Comparison of ENCODE assay signal across 15 cellular contexts in the genomic region with DNA sequence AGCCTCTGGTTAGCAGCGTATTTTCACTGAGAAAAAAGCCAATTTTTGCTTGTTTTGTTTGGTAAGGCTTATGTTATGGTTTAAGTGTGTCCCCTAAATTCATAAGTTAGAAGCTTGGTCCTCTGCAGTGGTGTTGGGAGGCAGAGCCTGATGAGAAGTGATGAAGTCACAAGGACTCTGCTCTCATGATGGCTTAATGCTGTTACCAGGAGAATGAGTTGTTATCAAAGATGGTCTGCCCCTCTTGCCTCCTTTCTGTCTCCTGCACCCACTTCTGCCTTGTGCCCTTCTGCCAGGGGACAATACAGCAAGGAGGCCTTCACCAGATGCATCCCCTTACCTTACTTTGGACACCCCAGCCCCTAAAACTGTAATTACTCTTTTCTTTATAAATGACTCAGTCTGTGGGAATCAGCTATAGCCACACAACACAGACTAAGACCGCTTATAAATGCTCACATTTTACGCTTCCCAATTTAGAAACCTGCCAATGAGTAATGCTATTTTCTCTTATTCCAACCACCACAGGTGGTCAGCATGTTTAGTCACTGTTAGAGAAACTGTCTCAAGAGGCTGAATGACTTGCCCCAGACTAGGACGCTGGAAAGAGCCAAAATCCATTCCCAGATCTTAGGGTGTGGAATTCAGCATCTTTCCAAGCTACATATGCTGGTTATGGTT. TPM values are rescaled to one million over a fixed set of nuclear protein-coding genes. Genes with fewer than 3 reads are reported as not detected.
DNase-seq lines count a peak whose midpoint lies in the region; ATAC-seq lines count a peak whose summit lies in the region.
"Had no signal": no experiment of that assay in that cellular context is flagged by ENCODE, and none has a peak within 500 bp of the region (broad histone marks: within the 10 kb centered on the region; RNA-seq: fewer than 3 reads in every experiment).

No MANE protein-coding gene starts in this region.

- H3K4me3 Mint-ChIP-seq in CD4-positive, CD25-positive, alpha-beta regulatory T cell, result no peak overlapping the region

- peak overlapping the region in 2 of 3 donors; percentile 47 to 64 for H3K27ac Mint-ChIP-seq in CD4-positive, CD25-positive, alpha-beta regulatory T cell

- no peaks in the 10 kb centered on the region for H3K27me3 Mint-ChIP-seq in CD4-positive, CD25-positive, alpha-beta regulatory T cell

- H3K36me3 Mint-ChIP-seq in CD4-positive, CD25-positive, alpha-beta regulatory T cell, result peaks cover 27% of the 10 kb centered on the region

- no peak for DNase-seq in CD4-positive, CD25-positive, alpha-beta regulatory T cell
- peak; percentile 83 for DNase-seq in astrocyte of the hippocampus (ENCODE audit: low read depth, low spot score)
- DNase-seq in left cardiac atrium, result no peak
- DNase-seq in NCI-H187 (lab: John Stamatoyannopoulos, UW), result no peak
- no peak for DNase-seq in mucosa of gallbladder (ENCODE audit: low spot score)
- no peak for DNase-seq in NCI-H1436 (lab: John Stamatoyannopoulos, UW)
- DNase-seq: activated CD8-positive, alpha-beta memory T cell treated with anti-CD3 and anti-CD28 coated beads, Interleukin-2, amount 50 U/mL, for 4 hours; AML-193; GOT3; kidney; NCI-H1436 treated with DMSO at 0.1 percent for 48 hours had no signal

- H3K4me1 Mint-ChIP-seq in CD4-positive, CD25-positive, alpha-beta regulatory T cell, result peaks cover 4 to 13% (median 5%) of the 10 kb centered on the region in 4 donors

- no peak overlapping the region for H3K27ac ChIP-seq in CD4-positive, CD25-positive, alpha-beta regulatory T cell (ENCODE audit: insufficient read depth, low read length, poor library complexity, severe bottlenecking)
- H3K27ac ChIP-seq: cardiac muscle cell had no signal

- intact Hi-C loops in left cardiac atrium (cut with DNase I), result no loop called here

- H3K4me3 ChIP-seq in CD4-positive, CD25-positive, alpha-beta regulatory T cell (ENCODE audit: low read depth, low read length), result no peak overlapping the region
- H3K4me3 ChIP-seq: cardiac muscle cell had no signal

- ATAC-seq in CD4-positive, CD25-positive, alpha-beta regulatory T cell (ENCODE audit: low read depth in 2 of 2), result no peak
- ATAC-seq in GM19395 (IDR thresholded peaks at IDR 0.05; ENCODE audit: unreplicated experiment), result peak; percentile 54
- ATAC-seq in HG03045 (IDR thresholded peaks at IDR 0.05; ENCODE audit: unreplicated experiment), result peak; percentile 64
- ATAC-seq in left cardiac atrium, result no peak

- no peaks in the 10 kb centered on the region for H3K4me1 ChIP-seq in CD4-positive, CD25-positive, alpha-beta regulatory T cell (ENCODE audit: control insufficient read depth, insufficient read depth, low read length, poor library complexity, severe bottlenecking)

- H3K27me3 ChIP-seq in CD4-positive, CD25-positive, alpha-beta regulatory T cell (ENCODE audit: control insufficient read depth, insufficient read depth, low read length), result no peaks in the 10 kb centered on the region
- H3K27me3 ChIP-seq: cardiac muscle cell had no signal

- H3K9me3 ChIP-seq in CD4-positive, CD25-positive, alpha-beta regulatory T cell (ENCODE audit: control insufficient read depth in 2 of 2, low read length in 2 of 2), result no peaks in the 10 kb centered on the region

- H3K36me3 ChIP-seq in CD4-positive, CD25-positive, alpha-beta regulatory T cell (ENCODE audit: control insufficient read depth, insufficient read depth, low read length), result peaks cover 15% of the 10 kb centered on the region

- no peaks in the 10 kb centered on the region for H3K9me3 Mint-ChIP-seq in CD4-positive, CD25-positive, alpha-beta regulatory T cell

RNA-seq across cellular contexts. Expression of gene PKD1L1, which starts 6.1 kb away (rescaled TPM):
- 0.17 TPM for total RNA-seq in CD4-positive, CD25-positive, alpha-beta regulatory T cell
- polyA plus RNA-seq in CD4-positive, CD25-positive, alpha-beta regulatory T cell, result under 1 TPM in 2 of 4 donors, not detected in 2; 0.02 to 0.06 TPM
- total RNA-seq in left cardiac atrium (1 to 10 TPM in 1 of 2 donors, under 1 TPM in 1; 0.68 to 1.8 TPM), mucosa of gallbladder (0.20 TPM)
- total RNA-seq: HT-29 had no signal

RNA-seq across cellular contexts. Expression of gene HUS1, which starts 25.0 kb away (rescaled TPM):
- total RNA-seq in CD4-positive, CD25-positive, alpha-beta regulatory T cell, result 68.1 TPM
- 10 to 100 TPM; 30.2 to 39.5 (median 32.8) TPM for polyA plus RNA-seq in CD4-positive, CD25-positive, alpha-beta regulatory T cell
- 10 to 100 TPM; 27.2 to 28.4 TPM for total RNA-seq in left cardiac atrium
- total RNA-seq in mucosa of gallbladder, result 27.4 TPM

Comparison
In these comparisons a context has a peak if more than half of its experiments do, and no peak if none do; other contexts are left out.
1. ATAC-seq: peak in GM19395 (single experiment) and HG03045 (single experiment); none in CD4-positive, CD25-positive, alpha-beta regulatory T cell (0 of 2) and left cardiac atrium (0 of 2).